Comparison of ENCODE assay signal across 1 cellular context in the genomic region with DNA sequence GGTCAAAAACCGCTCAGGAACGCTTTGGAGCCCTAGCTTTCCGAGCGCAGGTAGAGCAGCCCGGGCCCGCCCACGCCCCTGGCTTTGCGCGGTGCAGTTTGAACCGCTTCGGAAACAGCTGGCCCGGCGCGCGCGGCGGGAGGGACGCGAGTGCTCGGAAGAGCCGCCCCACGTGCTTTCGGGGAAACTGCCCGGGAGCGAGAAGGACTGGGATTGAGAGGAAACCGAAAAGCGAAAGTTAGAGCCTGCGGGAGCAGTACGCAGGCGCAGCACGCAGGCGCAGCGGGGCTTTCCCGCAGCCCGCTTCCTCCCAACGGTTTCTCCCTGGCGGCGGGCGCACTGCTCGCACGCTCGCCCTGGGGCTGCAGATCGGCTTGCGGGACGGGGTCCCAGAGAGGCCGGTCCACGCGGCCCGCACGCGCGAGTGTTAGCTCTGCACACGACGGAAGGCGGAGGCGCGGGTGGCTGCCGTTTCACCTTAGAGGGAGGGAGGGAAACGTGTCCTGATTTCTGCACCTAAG.
TF ChIP-seq lines count a peak whose summit lies in the region.

No MANE protein-coding gene starts in this region.

TF ChIP-seq in HepG2, 621 proteins besides CTCF, POLR2A, EP300 and RAD21 (continued from another document and continues in another):
- TF ChIP-seq, protein P1, sequence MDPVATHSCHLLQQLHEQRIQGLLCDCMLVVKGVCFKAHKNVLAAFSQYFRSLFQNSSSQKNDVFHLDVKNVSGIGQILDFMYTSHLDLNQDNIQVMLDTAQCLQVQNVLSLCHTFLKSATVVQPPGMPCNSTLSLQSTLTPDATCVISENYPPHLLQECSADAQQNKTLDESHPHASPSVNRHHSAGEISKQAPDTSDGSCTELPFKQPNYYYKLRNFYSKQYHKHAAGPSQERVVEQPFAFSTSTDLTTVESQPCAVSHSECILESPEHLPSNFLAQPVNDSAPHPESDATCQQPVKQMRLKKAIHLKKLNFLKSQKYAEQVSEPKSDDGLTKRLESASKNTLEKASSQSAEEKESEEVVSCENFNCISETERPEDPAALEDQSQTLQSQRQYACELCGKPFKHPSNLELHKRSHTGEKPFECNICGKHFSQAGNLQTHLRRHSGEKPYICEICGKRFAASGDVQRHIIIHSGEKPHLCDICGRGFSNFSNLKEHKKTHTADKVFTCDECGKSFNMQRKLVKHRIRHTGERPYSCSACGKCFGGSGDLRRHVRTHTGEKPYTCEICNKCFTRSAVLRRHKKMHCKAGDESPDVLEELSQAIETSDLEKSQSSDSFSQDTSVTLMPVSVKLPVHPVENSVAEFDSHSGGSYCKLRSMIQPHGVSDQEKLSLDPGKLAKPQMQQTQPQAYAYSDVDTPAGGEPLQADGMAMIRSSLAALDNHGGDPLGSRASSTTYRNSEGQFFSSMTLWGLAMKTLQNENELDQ (CRISPR knock-in tag; IDR thresholded peaks at IDR 0.05; ENCODE audit: borderline replicate concordance) = peak; percentile 97
- TF ChIP-seq, protein P2, sequence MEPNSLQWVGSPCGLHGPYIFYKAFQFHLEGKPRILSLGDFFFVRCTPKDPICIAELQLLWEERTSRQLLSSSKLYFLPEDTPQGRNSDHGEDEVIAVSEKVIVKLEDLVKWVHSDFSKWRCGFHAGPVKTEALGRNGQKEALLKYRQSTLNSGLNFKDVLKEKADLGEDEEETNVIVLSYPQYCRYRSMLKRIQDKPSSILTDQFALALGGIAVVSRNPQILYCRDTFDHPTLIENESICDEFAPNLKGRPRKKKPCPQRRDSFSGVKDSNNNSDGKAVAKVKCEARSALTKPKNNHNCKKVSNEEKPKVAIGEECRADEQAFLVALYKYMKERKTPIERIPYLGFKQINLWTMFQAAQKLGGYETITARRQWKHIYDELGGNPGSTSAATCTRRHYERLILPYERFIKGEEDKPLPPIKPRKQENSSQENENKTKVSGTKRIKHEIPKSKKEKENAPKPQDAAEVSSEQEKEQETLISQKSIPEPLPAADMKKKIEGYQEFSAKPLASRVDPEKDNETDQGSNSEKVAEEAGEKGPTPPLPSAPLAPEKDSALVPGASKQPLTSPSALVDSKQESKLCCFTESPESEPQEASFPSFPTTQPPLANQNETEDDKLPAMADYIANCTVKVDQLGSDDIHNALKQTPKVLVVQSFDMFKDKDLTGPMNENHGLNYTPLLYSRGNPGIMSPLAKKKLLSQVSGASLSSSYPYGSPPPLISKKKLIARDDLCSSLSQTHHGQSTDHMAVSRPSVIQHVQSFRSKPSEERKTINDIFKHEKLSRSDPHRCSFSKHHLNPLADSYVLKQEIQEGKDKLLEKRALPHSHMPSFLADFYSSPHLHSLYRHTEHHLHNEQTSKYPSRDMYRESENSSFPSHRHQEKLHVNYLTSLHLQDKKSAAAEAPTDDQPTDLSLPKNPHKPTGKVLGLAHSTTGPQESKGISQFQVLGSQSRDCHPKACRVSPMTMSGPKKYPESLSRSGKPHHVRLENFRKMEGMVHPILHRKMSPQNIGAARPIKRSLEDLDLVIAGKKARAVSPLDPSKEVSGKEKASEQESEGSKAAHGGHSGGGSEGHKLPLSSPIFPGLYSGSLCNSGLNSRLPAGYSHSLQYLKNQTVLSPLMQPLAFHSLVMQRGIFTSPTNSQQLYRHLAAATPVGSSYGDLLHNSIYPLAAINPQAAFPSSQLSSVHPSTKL (CRISPR knock-in tag; IDR thresholded peaks at IDR 0.05) = peak; percentile 98
- TF ChIP-seq ZNF510 (CRISPR knock-in tag; IDR thresholded peaks at IDR 0.05; ENCODE audit: low read depth) (peak; percentile 94), HDAC6 (IDR thresholded peaks at IDR 0.05; ENCODE audit: low read depth, low read length) (no peak), SIN3A (IDR thresholded peaks at IDR 0.05; ENCODE audit: borderline replicate concordance, low read depth, low read length) (peak; percentile 100), HNRNPUL1 (IDR thresholded peaks at IDR 0.05; ENCODE audit: low read depth, low read length) (peak; percentile 90), SMYD3 (CRISPR knock-in tag; IDR thresholded peaks at IDR 0.05) (peak; percentile 99), KAT8 (CRISPR knock-in tag; IDR thresholded peaks at IDR 0.05) (peak; percentile 100), ZNF101 (CRISPR knock-in tag; IDR thresholded peaks at IDR 0.05; ENCODE audit: borderline replicate concordance, low read depth) (peak; percentile 81; the same call in 1 of the 2 replicates), SRSF4 (IDR thresholded peaks at IDR 0.05; ENCODE audit: low read depth, low read length, poor library complexity, severe bottlenecking) (peak; percentile 71), ZNF570 (CRISPR knock-in tag; IDR thresholded peaks at IDR 0.05; ENCODE audit: borderline replicate concordance) (no peak), RFXANK (CRISPR knock-in tag; IDR thresholded peaks at IDR 0.05) (peak; percentile 97), NCOA1 (CRISPR knock-in tag; IDR thresholded peaks at IDR 0.05) (peak; percentile 69; the same call in 1 of the 2 replicates), FOXA3 (CRISPR knock-in tag; IDR thresholded peaks at IDR 0.05) (peak; percentile 96), SMARCC2 (IDR thresholded peaks at IDR 0.05) (no peak; the same call in 1 of the 2 replicates), FOSL2 (CRISPR knock-in tag; IDR thresholded peaks at IDR 0.05) (peak; percentile 89), ZNF251 (CRISPR knock-in tag; IDR thresholded peaks at IDR 0.05) (no peak), ZNF552 (CRISPR knock-in tag; IDR thresholded peaks at IDR 0.05; ENCODE audit: borderline replicate concordance) (peak; percentile 99), MEIS1 (CRISPR knock-in tag; IDR thresholded peaks at IDR 0.05; ENCODE audit: borderline replicate concordance) (peak; percentile 54; the same call in 1 of the 2 replicates), NCOA5 (CRISPR knock-in tag; IDR thresholded peaks at IDR 0.05) (no peak), ZSCAN12 (CRISPR knock-in tag; IDR thresholded peaks at IDR 0.05) (peak; percentile 97; the same call in 1 of the 2 replicates), SMAD1 (CRISPR knock-in tag; IDR thresholded peaks at IDR 0.05; ENCODE audit: borderline replicate concordance, low read depth) (peak; percentile 99), ZNF782 (CRISPR knock-in tag; IDR thresholded peaks at IDR 0.05; ENCODE audit: borderline replicate concordance) (peak; percentile 98), ZSCAN9 (CRISPR knock-in tag; IDR thresholded peaks at IDR 0.05; ENCODE audit: borderline replicate concordance) (peak; percentile 100), ZNF614 (CRISPR knock-in tag; IDR thresholded peaks at IDR 0.05; ENCODE audit: borderline replicate concordance) (peak; percentile 100)
- TF ChIP-seq, protein P3, sequence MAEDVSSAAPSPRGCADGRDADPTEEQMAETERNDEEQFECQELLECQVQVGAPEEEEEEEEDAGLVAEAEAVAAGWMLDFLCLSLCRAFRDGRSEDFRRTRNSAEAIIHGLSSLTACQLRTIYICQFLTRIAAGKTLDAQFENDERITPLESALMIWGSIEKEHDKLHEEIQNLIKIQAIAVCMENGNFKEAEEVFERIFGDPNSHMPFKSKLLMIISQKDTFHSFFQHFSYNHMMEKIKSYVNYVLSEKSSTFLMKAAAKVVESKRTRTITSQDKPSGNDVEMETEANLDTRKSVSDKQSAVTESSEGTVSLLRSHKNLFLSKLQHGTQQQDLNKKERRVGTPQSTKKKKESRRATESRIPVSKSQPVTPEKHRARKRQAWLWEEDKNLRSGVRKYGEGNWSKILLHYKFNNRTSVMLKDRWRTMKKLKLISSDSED (CRISPR knock-in tag; IDR thresholded peaks at IDR 0.05) = peak; percentile 83; the same call in 1 of the 2 replicates
- TF ChIP-seq, protein P4, sequence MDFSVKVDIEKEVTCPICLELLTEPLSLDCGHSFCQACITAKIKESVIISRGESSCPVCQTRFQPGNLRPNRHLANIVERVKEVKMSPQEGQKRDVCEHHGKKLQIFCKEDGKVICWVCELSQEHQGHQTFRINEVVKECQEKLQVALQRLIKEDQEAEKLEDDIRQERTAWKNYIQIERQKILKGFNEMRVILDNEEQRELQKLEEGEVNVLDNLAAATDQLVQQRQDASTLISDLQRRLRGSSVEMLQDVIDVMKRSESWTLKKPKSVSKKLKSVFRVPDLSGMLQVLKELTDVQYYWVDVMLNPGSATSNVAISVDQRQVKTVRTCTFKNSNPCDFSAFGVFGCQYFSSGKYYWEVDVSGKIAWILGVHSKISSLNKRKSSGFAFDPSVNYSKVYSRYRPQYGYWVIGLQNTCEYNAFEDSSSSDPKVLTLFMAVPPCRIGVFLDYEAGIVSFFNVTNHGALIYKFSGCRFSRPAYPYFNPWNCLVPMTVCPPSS (IDR thresholded peaks at IDR 0.05) = no peak
- TF ChIP-seq, protein P5, sequence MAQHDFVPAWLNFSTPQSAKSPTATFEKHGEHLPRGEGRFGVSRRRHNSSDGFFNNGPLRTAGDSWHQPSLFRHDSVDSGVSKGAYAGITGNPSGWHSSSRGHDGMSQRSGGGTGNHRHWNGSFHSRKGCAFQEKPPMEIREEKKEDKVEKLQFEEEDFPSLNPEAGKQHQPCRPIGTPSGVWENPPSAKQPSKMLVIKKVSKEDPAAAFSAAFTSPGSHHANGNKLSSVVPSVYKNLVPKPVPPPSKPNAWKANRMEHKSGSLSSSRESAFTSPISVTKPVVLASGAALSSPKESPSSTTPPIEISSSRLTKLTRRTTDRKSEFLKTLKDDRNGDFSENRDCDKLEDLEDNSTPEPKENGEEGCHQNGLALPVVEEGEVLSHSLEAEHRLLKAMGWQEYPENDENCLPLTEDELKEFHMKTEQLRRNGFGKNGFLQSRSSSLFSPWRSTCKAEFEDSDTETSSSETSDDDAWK (CRISPR knock-in tag; IDR thresholded peaks at IDR 0.05) = no peak
- TF ChIP-seq, protein P6, sequence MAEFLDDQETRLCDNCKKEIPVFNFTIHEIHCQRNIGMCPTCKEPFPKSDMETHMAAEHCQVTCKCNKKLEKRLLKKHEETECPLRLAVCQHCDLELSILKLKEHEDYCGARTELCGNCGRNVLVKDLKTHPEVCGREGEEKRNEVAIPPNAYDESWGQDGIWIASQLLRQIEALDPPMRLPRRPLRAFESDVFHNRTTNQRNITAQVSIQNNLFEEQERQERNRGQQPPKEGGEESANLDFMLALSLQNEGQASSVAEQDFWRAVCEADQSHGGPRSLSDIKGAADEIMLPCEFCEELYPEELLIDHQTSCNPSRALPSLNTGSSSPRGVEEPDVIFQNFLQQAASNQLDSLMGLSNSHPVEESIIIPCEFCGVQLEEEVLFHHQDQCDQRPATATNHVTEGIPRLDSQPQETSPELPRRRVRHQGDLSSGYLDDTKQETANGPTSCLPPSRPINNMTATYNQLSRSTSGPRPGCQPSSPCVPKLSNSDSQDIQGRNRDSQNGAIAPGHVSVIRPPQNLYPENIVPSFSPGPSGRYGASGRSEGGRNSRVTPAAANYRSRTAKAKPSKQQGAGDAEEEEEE (CRISPR knock-in tag; IDR thresholded peaks at IDR 0.05; ENCODE audit: borderline replicate concordance) = peak; percentile 93; the same call in 1 of the 2 replicates
- TF ChIP-seq, protein P7, sequence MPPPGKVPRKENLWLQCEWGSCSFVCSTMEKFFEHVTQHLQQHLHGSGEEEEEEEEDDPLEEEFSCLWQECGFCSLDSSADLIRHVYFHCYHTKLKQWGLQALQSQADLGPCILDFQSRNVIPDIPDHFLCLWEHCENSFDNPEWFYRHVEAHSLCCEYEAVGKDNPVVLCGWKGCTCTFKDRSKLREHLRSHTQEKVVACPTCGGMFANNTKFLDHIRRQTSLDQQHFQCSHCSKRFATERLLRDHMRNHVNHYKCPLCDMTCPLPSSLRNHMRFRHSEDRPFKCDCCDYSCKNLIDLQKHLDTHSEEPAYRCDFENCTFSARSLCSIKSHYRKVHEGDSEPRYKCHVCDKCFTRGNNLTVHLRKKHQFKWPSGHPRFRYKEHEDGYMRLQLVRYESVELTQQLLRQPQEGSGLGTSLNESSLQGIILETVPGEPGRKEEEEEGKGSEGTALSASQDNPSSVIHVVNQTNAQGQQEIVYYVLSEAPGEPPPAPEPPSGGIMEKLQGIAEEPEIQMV (CRISPR knock-in tag; IDR thresholded peaks at IDR 0.05; ENCODE audit: low read depth) = peak; percentile 95
- TF ChIP-seq, protein P8, sequence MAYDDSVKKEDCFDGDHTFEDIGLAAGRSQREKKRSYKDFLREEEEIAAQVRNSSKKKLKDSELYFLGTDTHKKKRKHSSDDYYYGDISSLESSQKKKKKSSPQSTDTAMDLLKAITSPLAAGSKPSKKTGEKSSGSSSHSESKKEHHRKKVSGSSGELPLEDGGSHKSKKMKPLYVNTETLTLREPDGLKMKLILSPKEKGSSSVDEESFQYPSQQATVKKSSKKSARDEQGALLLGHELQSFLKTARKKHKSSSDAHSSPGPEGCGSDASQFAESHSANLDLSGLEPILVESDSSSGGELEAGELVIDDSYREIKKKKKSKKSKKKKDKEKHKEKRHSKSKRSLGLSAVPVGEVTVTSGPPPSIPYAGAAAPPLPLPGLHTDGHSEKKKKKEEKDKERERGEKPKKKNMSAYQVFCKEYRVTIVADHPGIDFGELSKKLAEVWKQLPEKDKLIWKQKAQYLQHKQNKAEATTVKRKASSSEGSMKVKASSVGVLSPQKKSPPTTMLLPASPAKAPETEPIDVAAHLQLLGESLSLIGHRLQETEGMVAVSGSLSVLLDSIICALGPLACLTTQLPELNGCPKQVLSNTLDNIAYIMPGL (CRISPR knock-in tag; IDR thresholded peaks at IDR 0.05; ENCODE audit: borderline replicate concordance in 1 of 2, low read depth in 1 of 2) = peak; percentile 92 to 98
- TF ChIP-seq, protein P9, sequence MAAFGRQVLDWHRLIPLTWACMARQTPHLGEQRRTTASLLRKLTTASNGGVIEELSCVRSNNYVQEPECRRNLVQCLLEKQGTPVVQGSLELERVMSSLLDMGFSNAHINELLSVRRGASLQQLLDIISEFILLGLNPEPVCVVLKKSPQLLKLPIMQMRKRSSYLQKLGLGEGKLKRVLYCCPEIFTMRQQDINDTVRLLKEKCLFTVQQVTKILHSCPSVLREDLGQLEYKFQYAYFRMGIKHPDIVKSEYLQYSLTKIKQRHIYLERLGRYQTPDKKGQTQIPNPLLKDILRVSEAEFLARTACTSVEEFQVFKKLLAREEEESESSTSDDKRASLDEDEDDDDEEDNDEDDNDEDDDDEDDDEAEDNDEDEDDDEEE (CRISPR knock-in tag; IDR thresholded peaks at IDR 0.05) = peak; percentile 99
- TF ChIP-seq, protein P10, sequence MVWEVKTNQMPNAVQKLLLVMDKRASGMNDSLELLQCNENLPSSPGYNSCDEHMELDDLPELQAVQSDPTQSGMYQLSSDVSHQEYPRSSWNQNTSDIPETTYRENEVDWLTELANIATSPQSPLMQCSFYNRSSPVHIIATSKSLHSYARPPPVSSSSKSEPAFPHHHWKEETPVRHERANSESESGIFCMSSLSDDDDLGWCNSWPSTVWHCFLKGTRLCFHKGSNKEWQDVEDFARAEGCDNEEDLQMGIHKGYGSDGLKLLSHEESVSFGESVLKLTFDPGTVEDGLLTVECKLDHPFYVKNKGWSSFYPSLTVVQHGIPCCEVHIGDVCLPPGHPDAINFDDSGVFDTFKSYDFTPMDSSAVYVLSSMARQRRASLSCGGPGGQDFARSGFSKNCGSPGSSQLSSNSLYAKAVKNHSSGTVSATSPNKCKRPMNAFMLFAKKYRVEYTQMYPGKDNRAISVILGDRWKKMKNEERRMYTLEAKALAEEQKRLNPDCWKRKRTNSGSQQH (CRISPR knock-in tag; IDR thresholded peaks at IDR 0.05; ENCODE audit: low read depth) = peak; percentile 100
- TF ChIP-seq, protein P11, sequence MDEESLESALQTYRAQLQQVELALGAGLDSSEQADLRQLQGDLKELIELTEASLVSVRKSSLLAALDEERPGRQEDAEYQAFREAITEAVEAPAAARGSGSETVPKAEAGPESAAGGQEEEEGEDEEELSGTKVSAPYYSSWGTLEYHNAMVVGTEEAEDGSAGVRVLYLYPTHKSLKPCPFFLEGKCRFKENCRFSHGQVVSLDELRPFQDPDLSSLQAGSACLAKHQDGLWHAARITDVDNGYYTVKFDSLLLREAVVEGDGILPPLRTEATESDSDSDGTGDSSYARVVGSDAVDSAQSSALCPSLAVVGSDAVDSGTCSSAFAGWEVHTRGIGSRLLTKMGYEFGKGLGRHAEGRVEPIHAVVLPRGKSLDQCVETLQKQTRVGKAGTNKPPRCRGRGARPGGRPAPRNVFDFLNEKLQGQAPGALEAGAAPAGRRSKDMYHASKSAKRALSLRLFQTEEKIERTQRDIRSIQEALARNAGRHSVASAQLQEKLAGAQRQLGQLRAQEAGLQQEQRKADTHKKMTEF (CRISPR knock-in tag; IDR thresholded peaks at IDR 0.05) = peak; percentile 100
